In the genomic region with DNA sequence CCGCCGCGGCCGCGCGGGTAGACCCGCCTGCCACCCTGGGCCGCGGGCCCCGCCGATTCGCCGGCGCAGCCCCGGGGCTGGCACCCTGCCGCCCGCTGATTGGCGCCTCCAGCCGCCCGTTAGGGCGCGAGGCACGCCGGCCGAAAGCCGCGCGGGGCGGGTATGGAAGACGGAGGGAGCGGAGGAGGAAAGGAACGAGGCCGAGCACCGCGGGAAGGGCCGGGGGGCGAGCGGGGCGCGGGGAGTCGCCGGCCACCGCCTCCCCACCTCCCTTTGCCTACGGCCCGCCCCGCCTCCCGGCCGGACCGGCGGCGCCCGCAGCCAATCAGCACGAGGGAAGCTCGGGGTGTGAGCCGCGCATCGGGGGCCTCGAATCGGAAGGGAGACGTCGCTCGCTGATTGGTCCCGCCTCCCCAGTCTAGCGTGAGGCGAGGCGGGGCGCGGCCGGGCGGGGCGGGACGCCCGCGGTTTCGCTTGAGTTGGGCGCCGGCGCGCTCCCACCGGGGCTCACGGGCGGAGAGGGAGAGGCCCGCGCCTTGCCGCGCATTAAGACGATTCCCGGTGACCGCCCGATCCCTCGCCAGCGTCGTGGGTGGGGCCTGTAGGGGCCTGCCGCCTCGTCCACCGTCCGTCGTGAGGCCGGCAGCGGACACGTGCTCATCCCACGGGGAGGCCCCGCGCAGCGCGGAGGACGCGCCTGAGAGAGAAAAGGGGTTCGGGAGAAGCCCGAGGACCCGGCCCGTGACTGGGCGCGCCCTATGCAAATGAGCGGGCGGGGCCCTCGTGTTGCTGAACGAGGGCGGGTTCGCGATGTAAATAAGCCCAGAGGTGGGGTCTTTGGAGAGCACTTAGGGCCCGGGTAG, we compare ENCODE assay signal across 8 cellular contexts. TPM values are rescaled to one million over a fixed set of nuclear protein-coding genes. Genes with fewer than 3 reads are reported as not detected.
DNase-seq lines count a peak whose midpoint lies in the region; ATAC-seq and TF ChIP-seq lines count a peak whose summit lies in the region.

No MANE protein-coding gene starts in this region.

- H3K4me1 ChIP-seq in spleen: peaks cover 22 to 56% (median 40%) of the 10 kb centered on the region in 6 donors

- TF ChIP-seq CTCF in AG04450 (IDR thresholded peaks at IDR 0.05; ENCODE audit: low read depth, low read length) (no peak), WTC11 (IDR thresholded peaks at IDR 0.05) (no peak), cardiac fibroblast (IDR thresholded peaks at IDR 0.05; ENCODE audit: low read depth, low read length) (no peak), spleen (IDR thresholded peaks at IDR 0.05 in 8 of 11, conservative IDR thresholded peaks at IDR 0.05 in 3 of 11) (peak in 1 of 11 experiments; percentile 41)

- H3K27me3 Mint-ChIP-seq in WTC11 (ENCODE audit: low read depth): no peaks in the 10 kb centered on the region

- H3K36me3 ChIP-seq in spleen: no peaks in the 10 kb centered on the region

- H3K9me3 ChIP-seq in AG04450 (ENCODE audit: control insufficient read depth, insufficient read depth, low read length) (peaks cover 2% of the 10 kb centered on the region; the same call in 1 of the 2 replicates), spleen (no peaks in the 10 kb centered on the region)

- peak overlapping the region; percentile 71 for H3K4me3 ChIP-seq in AG04450 (ENCODE audit: low read depth, low read length)
- peak overlapping the region; percentile 51 to 83 for H3K4me3 ChIP-seq in cardiac fibroblast (replicated peaks in 1 of 2; ENCODE audit: low read depth in 2 of 2, low read length in 2 of 2)
- H3K4me3 ChIP-seq in spleen: peak overlapping the region; percentile 59 to 94 (median 84)

- intact Hi-C loops in spleen (cut with DNase I; ENCODE audit: low total_unique reads): no loop called here

- peak overlapping the region; percentile 73 for H3K4me3 Mint-ChIP-seq in WTC11

- no peaks in the 10 kb centered on the region for H3K9me3 Mint-ChIP-seq in WTC11

- H3K36me3 Mint-ChIP-seq in WTC11: 0 out of 2 replicates have a peak, but pooled peaks cover 3% of the 10 kb centered on the region

- ATAC-seq in GM18909 (IDR thresholded peaks at IDR 0.05; ENCODE audit: poor library complexity, unreplicated experiment) (peak; percentile 84), HG03159 (IDR thresholded peaks at IDR 0.05; ENCODE audit: unreplicated experiment) (peak; percentile 82), WTC11 (peak; percentile 80)

- POLR2A ChIA-PET in AG04450 (lab: Yijun Ruan, JAX) (interaction anchor here (0.6 to 1.9 kb wide), 6 partner anchors 16 to 1963 kb away, joined by 3 to 8 read pairs (median 4); no protein-coding TSS in a partner anchor), WTC11 (lab: Charles Lee) (interaction anchor here (0.6 to 1.4 kb wide), 3 partner anchors 10 to 77 kb away, joined by 3 to 5 read pairs (median 4); no protein-coding TSS in a partner anchor)

- H3K27me3 ChIP-seq in AG04450 (ENCODE audit: control insufficient read depth, insufficient read depth, low read length) (peaks cover 6% of the 10 kb centered on the region), spleen (replicated peaks in 1 of 7) (no peaks in the 10 kb centered on the region)

- H3K4me1 Mint-ChIP-seq in WTC11: peaks cover 50% of the 10 kb centered on the region

- peak overlapping the region; percentile 62 for H3K27ac ChIP-seq in AG04450 (ENCODE audit: low read depth, low read length)
- H3K27ac ChIP-seq in spleen: peak overlapping the region; percentile 97 to 100 (median 99)

- no peak for TF ChIP-seq POLR2A in spleen (IDR thresholded peaks at IDR 0.05)

- 0 to 3% (median 1%) methylated on average over 19 to 121 of the region's 122 CpGs for WGBS in spleen, 5 donors

- peak overlapping the region; percentile 95 for H3K27ac Mint-ChIP-seq in WTC11

- peak; percentile 88 for DNase-seq in AG04450 (ENCODE audit: low read depth, low spot score)
- peak; percentile 99 for DNase-seq in NCI-H2227 (lab: John Stamatoyannopoulos, UW; ENCODE audit: unreplicated experiment)
- peak; percentile 94 for DNase-seq in WTC11 (ENCODE audit: low spot score)
- DNase-seq in cardiac fibroblast (ENCODE audit: low read depth in 2 of 2): peak; percentile 96 to 98
- DNase-seq in inferior parietal cortex (ENCODE audit: extremely low spot score): peak; percentile 94
- DNase-seq in spleen: peak; percentile 99

- CTCF ChIA-PET in AG04450 (lab: Charles Lee): interaction anchor here (0.6 to 0.7 kb wide), 2 partner anchors 92 to 182 kb away, joined by 5 to 8 read pairs; no protein-coding TSS in a partner anchor
- CTCF ChIA-PET in WTC11 (lab: Charles Lee): interaction anchor here (0.6 to 1.7 kb wide), 8 partner anchors 13 to 338 kb away, joined by 3 to 12 read pairs (median 4); no protein-coding TSS in a partner anchor

TF ChIP-seq in WTC11, 78 proteins besides CTCF, POLR2A, EP300 and RAD21 (continues in another document):
- TF ChIP-seq RELA (CRISPR knock-in tag; IDR thresholded peaks at IDR 0.05; ENCODE audit: borderline replicate concordance) (peak; percentile 55; the same call in 1 of the 2 replicates), JUN (CRISPR knock-in tag; IDR thresholded peaks at IDR 0.05) (peak; percentile 81; the same call in 1 of the 2 replicates), ZNF138 (CRISPR knock-in tag; conservative IDR thresholded peaks at IDR 0.05) (0 out of 2 replicates have a peak, but pooled peaks have one; percentile 47), ZNF671 (CRISPR knock-in tag; IDR thresholded peaks at IDR 0.05) (no peak), ZNF512 (CRISPR knock-in tag; IDR thresholded peaks at IDR 0.05; ENCODE audit: borderline replicate concordance) (no peak), E2F5 (CRISPR knock-in tag; IDR thresholded peaks at IDR 0.05) (peak; percentile 56; the same call in 1 of the 2 replicates), MAX (CRISPR knock-in tag; IDR thresholded peaks at IDR 0.05) (peak; percentile 92), GABPB1 (CRISPR knock-in tag; IDR thresholded peaks at IDR 0.05) (peak; percentile 54; the same call in 1 of the 2 replicates), AR (CRISPR knock-in tag; IDR thresholded peaks at IDR 0.05) (no peak), EMX1 (CRISPR knock-in tag; IDR thresholded peaks at IDR 0.05) (no peak), TEAD4 (CRISPR knock-in tag; IDR thresholded peaks at IDR 0.05) (no peak)
- TF ChIP-seq, protein P1, sequence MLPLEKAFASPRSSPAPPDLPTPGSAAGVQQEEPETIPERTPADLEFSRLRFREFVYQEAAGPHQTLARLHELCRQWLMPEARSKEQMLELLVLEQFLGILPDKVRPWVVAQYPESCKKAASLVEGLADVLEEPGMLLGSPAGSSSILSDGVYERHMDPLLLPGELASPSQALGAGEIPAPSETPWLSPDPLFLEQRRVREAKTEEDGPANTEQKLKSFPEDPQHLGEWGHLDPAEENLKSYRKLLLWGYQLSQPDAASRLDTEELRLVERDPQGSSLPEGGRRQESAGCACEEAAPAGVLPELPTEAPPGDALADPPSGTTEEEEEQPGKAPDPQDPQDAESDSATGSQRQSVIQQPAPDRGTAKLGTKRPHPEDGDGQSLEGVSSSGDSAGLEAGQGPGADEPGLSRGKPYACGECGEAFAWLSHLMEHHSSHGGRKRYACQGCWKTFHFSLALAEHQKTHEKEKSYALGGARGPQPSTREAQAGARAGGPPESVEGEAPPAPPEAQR (CRISPR knock-in tag; IDR thresholded peaks at IDR 0.05): no peak

RNA-seq across cellular contexts. Expression of gene SMAD2, which starts 0.6 kb away (rescaled TPM):
- polyA plus RNA-seq in AG04450 (2011; rRNA removed) (77.7 and 95.8 TPM in 2 replicates), spleen (10 to 100 TPM; 13.2 to 33.3 (median 21.6) TPM)
- polyA minus RNA-seq in AG04450 (2011; rRNA and poly(A)+ RNA removed): 112 and 136 TPM in 2 replicates
- total RNA-seq in WTC11 (2021) (104 to 105 TPM (median 105 TPM) in 3 replicates), spleen (100 to 1,000 TPM in 4 of 7 donors, 10 to 100 TPM in 3; 76.4 to 162 (median 119) TPM)

Comparison
In these comparisons a context has a peak if more than half of its experiments do, and no peak if none do; other contexts are left out.
1. Peak in every context shown above with its lines: DNase-seq, ATAC-seq, H3K4me3 ChIP-seq and H3K27ac ChIP-seq.